In the genomic region with DNA sequence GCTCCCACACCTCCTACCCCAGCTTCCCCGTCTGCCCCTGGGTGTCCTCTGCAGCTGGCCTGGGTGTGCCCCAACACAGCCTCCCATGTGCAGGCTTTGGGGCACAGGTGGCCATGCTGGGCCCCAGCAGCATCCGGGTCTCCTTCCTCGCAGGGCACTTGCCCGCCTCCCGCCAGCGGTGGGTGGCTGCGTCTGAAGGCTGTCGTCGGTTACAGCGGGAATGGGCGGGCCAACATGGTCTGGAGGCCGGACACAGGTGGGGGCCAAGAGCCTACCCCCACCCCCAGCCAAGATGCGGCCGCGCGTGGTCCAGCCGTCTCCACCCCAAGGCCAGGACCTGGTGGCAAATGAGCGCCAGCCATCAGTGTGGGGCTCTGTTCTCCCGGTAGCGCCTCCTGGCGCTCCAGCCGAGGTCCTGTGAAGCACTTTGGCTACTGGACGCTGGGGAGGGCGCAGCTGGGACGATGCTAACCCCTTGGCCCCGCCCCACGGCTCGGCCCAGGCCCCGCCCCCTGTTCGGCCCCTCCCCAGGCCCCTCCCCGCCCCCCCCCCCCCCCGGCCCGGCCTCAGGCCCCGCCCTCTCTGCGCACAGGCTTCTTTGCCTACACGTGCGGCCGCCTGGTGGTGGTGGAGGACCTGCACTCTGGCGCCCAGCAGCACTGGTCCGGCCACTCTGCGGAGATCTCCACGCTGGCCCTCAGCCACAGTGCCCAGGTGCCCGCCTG, we compare ENCODE assay signal across 1 cellular context.
TF ChIP-seq lines count a peak whose summit lies in the region.

No MANE protein-coding gene starts in this region.

TF ChIP-seq in K562, 482 proteins besides CTCF, POLR2A, EP300 and RAD21 (continued from another document and continues in another):
- TF ChIP-seq, protein P1, sequence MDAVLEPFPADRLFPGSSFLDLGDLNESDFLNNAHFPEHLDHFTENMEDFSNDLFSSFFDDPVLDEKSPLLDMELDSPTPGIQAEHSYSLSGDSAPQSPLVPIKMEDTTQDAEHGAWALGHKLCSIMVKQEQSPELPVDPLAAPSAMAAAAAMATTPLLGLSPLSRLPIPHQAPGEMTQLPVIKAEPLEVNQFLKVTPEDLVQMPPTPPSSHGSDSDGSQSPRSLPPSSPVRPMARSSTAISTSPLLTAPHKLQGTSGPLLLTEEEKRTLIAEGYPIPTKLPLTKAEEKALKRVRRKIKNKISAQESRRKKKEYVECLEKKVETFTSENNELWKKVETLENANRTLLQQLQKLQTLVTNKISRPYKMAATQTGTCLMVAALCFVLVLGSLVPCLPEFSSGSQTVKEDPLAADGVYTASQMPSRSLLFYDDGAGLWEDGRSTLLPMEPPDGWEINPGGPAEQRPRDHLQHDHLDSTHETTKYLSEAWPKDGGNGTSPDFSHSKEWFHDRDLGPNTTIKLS (IDR thresholded peaks at IDR 0.05; ENCODE audit: borderline replicate concordance, low read depth), result no peak
- TF ChIP-seq ZNF785 (CRISPR knock-in tag; IDR thresholded peaks at IDR 0.05) (no peak), SPI1 (IDR thresholded peaks at IDR 0.05; ENCODE audit: borderline replicate concordance, low read depth, low read length) (no peak), GTF2E2 (tag; IDR thresholded peaks at IDR 0.05) (no peak), ZNF384 (IDR thresholded peaks at IDR 0.05; ENCODE audit: low read depth, low read length) (no peak), MBD2 (IDR thresholded peaks at IDR 0.05; ENCODE audit: borderline replicate concordance, low read depth) (0 out of 2 replicates have a peak, but pooled peaks have one; percentile 35), ZNF23 (CRISPR knock-in tag; IDR thresholded peaks at IDR 0.05) (no peak), SMARCA4 (IDR thresholded peaks at IDR 0.05) (0 out of 2 replicates have a peak, but pooled peaks have one; percentile 34), JUND (IDR thresholded peaks at IDR 0.05; ENCODE audit: borderline replicate concordance, low read depth, low read length) (peak; percentile 6; the same call in 1 of the 2 replicates), JUND (tag; IDR thresholded peaks at IDR 0.05; ENCODE audit: borderline replicate concordance, low read depth, low read length) (peak; percentile 30; the same call in 1 of the 3 replicates), BRF1 (IDR thresholded peaks at IDR 0.05; ENCODE audit: borderline replicate concordance, extremely low read depth, insufficient read length) (no peak), NFXL1 (CRISPR knock-in tag; IDR thresholded peaks at IDR 0.05) (no peak), POLR2G (IDR thresholded peaks at IDR 0.05; ENCODE audit: low read depth, low read length) (peak; percentile 83), ZNF165 (CRISPR knock-in tag; IDR thresholded peaks at IDR 0.05; ENCODE audit: borderline replicate concordance) (no peak), SMC3 (conservative IDR thresholded peaks at IDR 0.05; ENCODE audit: insufficient read depth, low read depth, low read length) (peak; percentile 29; the same call in 1 of the 2 replicates), MEIS2 (IDR thresholded peaks at IDR 0.05; ENCODE audit: partially characterized antibody) (no peak), ZNF408 (CRISPR knock-in tag; IDR thresholded peaks at IDR 0.05; ENCODE audit: low read depth) (no peak), RHOXF2B (CRISPR knock-in tag; conservative IDR thresholded peaks at IDR 0.05) (no peak), MTF1 (CRISPR knock-in tag; IDR thresholded peaks at IDR 0.05; ENCODE audit: borderline replicate concordance) (no peak), MYBL2 (IDR thresholded peaks at IDR 0.05; ENCODE audit: low read depth) (no peak), MYBL2 (CRISPR knock-in tag; IDR thresholded peaks at IDR 0.05; ENCODE audit: borderline replicate concordance) (no peak), RFX1 (IDR thresholded peaks at IDR 0.05) (no peak), TCFL5 (CRISPR knock-in tag; conservative IDR thresholded peaks at IDR 0.05) (no peak), ZNF174 (CRISPR knock-in tag; IDR thresholded peaks at IDR 0.05) (no peak)
- TF ChIP-seq, protein P2, sequence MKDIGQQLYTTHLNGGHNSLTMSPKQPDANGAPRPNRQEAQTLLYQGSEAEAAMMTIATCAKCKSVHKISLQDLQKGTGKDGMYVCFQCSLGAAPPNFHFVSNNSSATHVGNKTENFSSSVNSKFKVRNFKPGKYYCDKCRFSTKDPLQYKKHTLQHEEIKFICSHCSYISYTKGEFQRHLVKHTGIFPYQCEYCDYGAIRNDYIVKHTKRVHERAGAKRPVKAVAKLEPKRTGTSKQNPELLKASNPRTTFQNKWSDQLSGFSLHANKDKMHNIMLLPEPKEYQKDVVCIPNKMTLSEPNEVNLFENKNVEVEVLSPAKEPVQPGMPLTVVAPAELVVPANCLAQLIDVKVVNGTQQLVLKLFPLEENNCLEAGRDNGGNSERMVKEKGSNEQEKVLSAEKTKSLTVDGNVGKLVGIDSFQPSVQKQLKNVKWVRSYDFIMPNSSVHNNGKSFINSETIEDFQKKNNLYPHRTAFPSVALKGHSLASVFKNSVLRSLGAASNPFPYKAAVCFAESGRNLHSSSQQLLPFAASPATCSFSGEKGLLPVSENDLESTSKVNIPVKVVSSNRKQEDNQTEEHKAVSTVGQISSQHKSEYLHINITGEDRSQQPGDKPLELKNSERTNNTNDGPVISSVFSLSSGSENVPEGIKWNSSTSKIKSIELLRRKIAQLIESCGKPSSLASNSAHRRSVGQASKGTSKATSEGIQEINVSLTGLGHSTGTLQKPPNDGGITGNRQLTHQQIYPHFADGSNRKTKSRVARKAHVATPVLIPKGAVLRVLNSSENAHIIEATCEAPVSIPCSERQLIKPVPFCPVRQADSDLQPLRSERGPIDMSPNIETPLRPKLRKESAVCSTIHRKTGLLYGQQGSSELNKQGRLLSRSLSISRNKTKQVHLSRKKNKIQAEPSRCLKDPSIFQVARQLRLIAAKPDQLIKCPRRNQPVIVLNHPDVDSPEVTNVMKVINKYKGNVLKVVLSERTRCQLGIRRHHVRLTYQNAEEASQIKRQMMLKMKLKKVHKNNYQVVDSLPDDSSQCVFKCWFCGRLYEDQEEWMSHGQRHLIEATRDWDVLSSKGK (CRISPR knock-in tag; IDR thresholded peaks at IDR 0.05), result no peak
- TF ChIP-seq, protein P3, sequence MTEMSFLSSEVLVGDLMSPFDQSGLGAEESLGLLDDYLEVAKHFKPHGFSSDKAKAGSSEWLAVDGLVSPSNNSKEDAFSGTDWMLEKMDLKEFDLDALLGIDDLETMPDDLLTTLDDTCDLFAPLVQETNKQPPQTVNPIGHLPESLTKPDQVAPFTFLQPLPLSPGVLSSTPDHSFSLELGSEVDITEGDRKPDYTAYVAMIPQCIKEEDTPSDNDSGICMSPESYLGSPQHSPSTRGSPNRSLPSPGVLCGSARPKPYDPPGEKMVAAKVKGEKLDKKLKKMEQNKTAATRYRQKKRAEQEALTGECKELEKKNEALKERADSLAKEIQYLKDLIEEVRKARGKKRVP (CRISPR knock-in tag; IDR thresholded peaks at IDR 0.05), result no peak
- TF ChIP-seq, protein P4, sequence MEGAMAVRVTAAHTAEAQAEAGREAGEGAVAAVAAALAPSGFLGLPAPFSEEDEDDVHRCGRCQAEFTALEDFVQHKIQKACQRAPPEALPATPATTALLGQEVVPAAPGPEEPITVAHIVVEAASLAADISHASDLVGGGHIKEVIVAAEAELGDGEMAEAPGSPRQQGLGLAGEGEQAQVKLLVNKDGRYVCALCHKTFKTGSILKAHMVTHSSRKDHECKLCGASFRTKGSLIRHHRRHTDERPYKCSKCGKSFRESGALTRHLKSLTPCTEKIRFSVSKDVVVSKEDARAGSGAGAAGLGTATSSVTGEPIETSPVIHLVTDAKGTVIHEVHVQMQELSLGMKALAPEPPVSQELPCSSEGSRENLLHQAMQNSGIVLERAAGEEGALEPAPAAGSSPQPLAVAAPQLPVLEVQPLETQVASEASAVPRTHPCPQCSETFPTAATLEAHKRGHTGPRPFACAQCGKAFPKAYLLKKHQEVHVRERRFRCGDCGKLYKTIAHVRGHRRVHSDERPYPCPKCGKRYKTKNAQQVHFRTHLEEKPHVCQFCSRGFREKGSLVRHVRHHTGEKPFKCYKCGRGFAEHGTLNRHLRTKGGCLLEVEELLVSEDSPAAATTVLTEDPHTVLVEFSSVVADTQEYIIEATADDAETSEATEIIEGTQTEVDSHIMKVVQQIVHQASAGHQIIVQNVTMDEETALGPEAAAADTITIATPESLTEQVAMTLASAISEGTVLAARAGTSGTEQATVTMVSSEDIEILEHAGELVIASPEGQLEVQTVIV (CRISPR knock-in tag; IDR thresholded peaks at IDR 0.05; ENCODE audit: borderline replicate concordance), result no peak
- TF ChIP-seq, protein P5, sequence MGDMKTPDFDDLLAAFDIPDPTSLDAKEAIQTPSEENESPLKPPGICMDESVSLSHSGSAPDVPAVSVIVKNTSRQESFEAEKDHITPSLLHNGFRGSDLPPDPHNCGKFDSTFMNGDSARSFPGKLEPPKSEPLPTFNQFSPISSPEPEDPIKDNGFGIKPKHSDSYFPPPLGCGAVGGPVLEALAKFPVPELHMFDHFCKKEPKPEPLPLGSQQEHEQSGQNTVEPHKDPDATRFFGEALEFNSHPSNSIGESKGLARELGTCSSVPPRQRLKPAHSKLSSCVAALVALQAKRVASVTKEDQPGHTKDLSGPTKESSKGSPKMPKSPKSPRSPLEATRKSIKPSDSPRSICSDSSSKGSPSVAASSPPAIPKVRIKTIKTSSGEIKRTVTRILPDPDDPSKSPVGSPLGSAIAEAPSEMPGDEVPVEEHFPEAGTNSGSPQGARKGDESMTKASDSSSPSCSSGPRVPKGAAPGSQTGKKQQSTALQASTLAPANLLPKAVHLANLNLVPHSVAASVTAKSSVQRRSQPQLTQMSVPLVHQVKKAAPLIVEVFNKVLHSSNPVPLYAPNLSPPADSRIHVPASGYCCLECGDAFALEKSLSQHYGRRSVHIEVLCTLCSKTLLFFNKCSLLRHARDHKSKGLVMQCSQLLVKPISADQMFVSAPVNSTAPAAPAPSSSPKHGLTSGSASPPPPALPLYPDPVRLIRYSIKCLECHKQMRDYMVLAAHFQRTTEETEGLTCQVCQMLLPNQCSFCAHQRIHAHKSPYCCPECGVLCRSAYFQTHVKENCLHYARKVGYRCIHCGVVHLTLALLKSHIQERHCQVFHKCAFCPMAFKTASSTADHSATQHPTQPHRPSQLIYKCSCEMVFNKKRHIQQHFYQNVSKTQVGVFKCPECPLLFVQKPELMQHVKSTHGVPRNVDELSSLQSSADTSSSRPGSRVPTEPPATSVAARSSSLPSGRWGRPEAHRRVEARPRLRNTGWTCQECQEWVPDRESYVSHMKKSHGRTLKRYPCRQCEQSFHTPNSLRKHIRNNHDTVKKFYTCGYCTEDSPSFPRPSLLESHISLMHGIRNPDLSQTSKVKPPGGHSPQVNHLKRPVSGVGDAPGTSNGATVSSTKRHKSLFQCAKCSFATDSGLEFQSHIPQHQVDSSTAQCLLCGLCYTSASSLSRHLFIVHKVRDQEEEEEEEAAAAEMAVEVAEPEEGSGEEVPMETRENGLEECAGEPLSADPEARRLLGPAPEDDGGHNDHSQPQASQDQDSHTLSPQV (IDR thresholded peaks at IDR 0.05), result no peak
- TF ChIP-seq, protein P6, sequence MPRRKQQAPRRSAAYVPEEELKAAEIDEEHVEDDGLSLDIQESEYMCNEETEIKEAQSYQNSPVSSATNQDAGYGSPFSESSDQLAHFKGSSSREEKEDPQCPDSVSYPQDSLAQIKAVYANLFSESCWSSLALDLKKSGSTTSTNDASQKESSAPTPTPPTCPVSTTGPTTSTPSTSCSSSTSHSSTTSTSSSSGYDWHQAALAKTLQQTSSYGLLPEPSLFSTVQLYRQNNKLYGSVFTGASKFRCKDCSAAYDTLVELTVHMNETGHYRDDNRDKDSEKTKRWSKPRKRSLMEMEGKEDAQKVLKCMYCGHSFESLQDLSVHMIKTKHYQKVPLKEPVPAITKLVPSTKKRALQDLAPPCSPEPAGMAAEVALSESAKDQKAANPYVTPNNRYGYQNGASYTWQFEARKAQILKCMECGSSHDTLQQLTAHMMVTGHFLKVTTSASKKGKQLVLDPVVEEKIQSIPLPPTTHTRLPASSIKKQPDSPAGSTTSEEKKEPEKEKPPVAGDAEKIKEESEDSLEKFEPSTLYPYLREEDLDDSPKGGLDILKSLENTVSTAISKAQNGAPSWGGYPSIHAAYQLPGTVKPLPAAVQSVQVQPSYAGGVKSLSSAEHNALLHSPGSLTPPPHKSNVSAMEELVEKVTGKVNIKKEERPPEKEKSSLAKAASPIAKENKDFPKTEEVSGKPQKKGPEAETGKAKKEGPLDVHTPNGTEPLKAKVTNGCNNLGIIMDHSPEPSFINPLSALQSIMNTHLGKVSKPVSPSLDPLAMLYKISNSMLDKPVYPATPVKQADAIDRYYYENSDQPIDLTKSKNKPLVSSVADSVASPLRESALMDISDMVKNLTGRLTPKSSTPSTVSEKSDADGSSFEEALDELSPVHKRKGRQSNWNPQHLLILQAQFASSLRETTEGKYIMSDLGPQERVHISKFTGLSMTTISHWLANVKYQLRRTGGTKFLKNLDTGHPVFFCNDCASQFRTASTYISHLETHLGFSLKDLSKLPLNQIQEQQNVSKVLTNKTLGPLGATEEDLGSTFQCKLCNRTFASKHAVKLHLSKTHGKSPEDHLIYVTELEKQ (CRISPR knock-in tag; IDR thresholded peaks at IDR 0.05), result no peak
- TF ChIP-seq, protein P7, sequence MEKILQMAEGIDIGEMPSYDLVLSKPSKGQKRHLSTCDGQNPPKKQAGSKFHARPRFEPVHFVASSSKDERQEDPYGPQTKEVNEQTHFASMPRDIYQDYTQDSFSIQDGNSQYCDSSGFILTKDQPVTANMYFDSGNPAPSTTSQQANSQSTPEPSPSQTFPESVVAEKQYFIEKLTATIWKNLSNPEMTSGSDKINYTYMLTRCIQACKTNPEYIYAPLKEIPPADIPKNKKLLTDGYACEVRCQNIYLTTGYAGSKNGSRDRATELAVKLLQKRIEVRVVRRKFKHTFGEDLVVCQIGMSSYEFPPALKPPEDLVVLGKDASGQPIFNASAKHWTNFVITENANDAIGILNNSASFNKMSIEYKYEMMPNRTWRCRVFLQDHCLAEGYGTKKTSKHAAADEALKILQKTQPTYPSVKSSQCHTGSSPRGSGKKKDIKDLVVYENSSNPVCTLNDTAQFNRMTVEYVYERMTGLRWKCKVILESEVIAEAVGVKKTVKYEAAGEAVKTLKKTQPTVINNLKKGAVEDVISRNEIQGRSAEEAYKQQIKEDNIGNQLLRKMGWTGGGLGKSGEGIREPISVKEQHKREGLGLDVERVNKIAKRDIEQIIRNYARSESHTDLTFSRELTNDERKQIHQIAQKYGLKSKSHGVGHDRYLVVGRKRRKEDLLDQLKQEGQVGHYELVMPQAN (IDR thresholded peaks at IDR 0.05; ENCODE audit: borderline replicate concordance), result no peak
- TF ChIP-seq, protein P8, sequence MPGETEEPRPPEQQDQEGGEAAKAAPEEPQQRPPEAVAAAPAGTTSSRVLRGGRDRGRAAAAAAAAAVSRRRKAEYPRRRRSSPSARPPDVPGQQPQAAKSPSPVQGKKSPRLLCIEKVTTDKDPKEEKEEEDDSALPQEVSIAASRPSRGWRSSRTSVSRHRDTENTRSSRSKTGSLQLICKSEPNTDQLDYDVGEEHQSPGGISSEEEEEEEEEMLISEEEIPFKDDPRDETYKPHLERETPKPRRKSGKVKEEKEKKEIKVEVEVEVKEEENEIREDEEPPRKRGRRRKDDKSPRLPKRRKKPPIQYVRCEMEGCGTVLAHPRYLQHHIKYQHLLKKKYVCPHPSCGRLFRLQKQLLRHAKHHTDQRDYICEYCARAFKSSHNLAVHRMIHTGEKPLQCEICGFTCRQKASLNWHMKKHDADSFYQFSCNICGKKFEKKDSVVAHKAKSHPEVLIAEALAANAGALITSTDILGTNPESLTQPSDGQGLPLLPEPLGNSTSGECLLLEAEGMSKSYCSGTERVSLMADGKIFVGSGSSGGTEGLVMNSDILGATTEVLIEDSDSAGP (CRISPR knock-in tag; IDR thresholded peaks at IDR 0.05), result no peak
- TF ChIP-seq, protein P9, sequence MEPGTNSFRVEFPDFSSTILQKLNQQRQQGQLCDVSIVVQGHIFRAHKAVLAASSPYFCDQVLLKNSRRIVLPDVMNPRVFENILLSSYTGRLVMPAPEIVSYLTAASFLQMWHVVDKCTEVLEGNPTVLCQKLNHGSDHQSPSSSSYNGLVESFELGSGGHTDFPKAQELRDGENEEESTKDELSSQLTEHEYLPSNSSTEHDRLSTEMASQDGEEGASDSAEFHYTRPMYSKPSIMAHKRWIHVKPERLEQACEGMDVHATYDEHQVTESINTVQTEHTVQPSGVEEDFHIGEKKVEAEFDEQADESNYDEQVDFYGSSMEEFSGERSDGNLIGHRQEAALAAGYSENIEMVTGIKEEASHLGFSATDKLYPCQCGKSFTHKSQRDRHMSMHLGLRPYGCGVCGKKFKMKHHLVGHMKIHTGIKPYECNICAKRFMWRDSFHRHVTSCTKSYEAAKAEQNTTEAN (CRISPR knock-in tag; IDR thresholded peaks at IDR 0.05), result no peak
